10 cellular contexts compared by ENCODE assay signal in the genomic region with DNA sequence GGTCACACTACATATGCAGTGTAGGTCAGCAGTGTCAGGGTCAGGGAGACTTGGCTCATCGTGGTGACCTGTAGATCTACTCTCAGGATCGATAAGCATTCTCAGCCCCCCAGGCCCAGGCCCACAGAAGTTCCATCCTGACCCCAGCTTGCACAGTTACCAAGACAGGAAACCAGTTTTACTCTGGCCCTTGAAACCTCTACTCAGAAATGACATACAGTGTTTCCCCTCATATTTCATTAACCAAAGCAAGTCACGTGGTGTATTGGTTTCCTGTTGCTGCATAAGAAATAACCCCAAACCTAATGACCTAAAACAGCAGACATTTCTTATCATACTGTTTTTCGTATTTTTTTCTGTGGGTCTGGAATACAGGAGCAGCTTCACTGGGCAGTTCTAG.
DNase-seq lines count a peak whose midpoint lies in the region; ATAC-seq and TF ChIP-seq lines count a peak whose summit lies in the region.
"Had no signal": no experiment of that assay in that cellular context is flagged by ENCODE, and none has a peak within 500 bp of the region (broad histone marks: within the 10 kb centered on the region; RNA-seq: fewer than 3 reads in every experiment).

No MANE protein-coding gene starts in this region.

- H2AFZ ChIP-seq in PC-9 = no peak overlapping the region

- H3K79me2 ChIP-seq in PC-9 (ENCODE audit: low read depth) = no peaks in the 10 kb centered on the region

- no peak for TF ChIP-seq CTCF in PC-9 (conservative IDR thresholded peaks at IDR 0.05)
- no peak for TF ChIP-seq CTCF in transverse colon (IDR thresholded peaks at IDR 0.05)

- CTCF ChIA-PET in PC-9 (lab: Charles Lee) (no interaction called here), HEK293T (lab: Yijun Ruan, JAX) (no interaction called here)

- H3K9me2 ChIP-seq in PC-9 (ENCODE audit: insufficient read depth) = no peaks in the 10 kb centered on the region

- POLR2A ChIA-PET in PC-9 (lab: Charles Lee; ENCODE audit: unreplicated experiment) = no interaction called here
- POLR2A ChIA-PET in HEK293T (lab: Yijun Ruan, JAX) = no interaction called here

- H3K27me3 Mint-ChIP-seq in activated T-cell treated with anti-CD3 and anti-CD28 coated beads, Interleukin-2, amount 50 U/mL, for 72 hours (ENCODE audit: low read depth) = no peaks in the 10 kb centered on the region

- H4K20me1 ChIP-seq in PC-9 (ENCODE audit: insufficient read depth) = 0 out of 2 replicates have a peak, but pooled peaks cover 5% of the 10 kb centered on the region

- H3K4me2 ChIP-seq in PC-9 = no peak overlapping the region

- no peaks in the 10 kb centered on the region for H3K9me3 Mint-ChIP-seq in activated T-cell treated with anti-CD3 and anti-CD28 coated beads, Interleukin-2, amount 50 U/mL, for 72 hours
- H3K9me3 Mint-ChIP-seq: nephron progenitor cell had no signal

- peak overlapping the region; percentile 87 for H3K27ac Mint-ChIP-seq in activated T-cell treated with anti-CD3 and anti-CD28 coated beads, Interleukin-2, amount 50 U/mL, for 72 hours
- H3K27ac Mint-ChIP-seq: nephron progenitor cell had no signal

- no TSS peak for BruUV-seq in PC-9 (replicated peaks; lab: Mats Ljungman, UMichigan)

- no peaks in the 10 kb centered on the region for H3K36me3 Mint-ChIP-seq in activated T-cell treated with anti-CD3 and anti-CD28 coated beads, Interleukin-2, amount 50 U/mL, for 72 hours (ENCODE audit: insufficient read depth in 2 of 2)

- 33 to 64% methylated on average over 2 to 4 of the region's 4 CpGs for WGBS in transverse colon (ENCODE audit: low coverage in 1 of 2), 2 donors

- H3K4me3 Mint-ChIP-seq in activated T-cell treated with anti-CD3 and anti-CD28 coated beads, Interleukin-2, amount 50 U/mL, for 72 hours = peak overlapping the region in 1 of 2 donors; percentile 70
- H3K4me3 Mint-ChIP-seq: nephron progenitor cell had no signal

- no peaks in the 10 kb centered on the region for H3K27me3 ChIP-seq in PC-9 (ENCODE audit: insufficient read depth, low read depth)
- H3K27me3 ChIP-seq in transverse colon = no peaks in the 10 kb centered on the region

- in situ Hi-C loops in transverse colon (cut with MboI; ENCODE audit: low pct_ligation_motif_present in 1 of 4, low pct_unique_long_range_greater_than_20kb in 1 of 4, low sequenced_read_pairs in 3 of 4) = loop anchor here in 3 of 4 donors (10.0 to 25.0 kb wide), 4 partner anchors 129 to 629 kb away; no protein-coding TSS in a partner anchor

- H3K36me3 ChIP-seq in PC-9 (ENCODE audit: low read depth) = no peaks in the 10 kb centered on the region
- H3K36me3 ChIP-seq in transverse colon = no peaks in the 10 kb centered on the region

- peak in 1 of 2 donors; percentile 44 for DNase-seq in activated T-cell treated with anti-CD3 and anti-CD28 coated beads, Interleukin-2, amount 50 U/mL, for 72 hours
- DNase-seq in activated T-cell treated with anti-CD3 and anti-CD28 coated beads, Interleukin-2, amount 50 U/mL, for 1 hour = no peak
- DNase-seq in NOMO-1 (lab: John Stamatoyannopoulos, UW; ENCODE audit: unreplicated experiment in 2 of 2) (peak; percentile 30 to 60), PC-9 (no peak), HEK293T (ENCODE audit: extremely low spot score) (no peak), transverse colon (no peak)
- DNase-seq in stimulated activated naive CD8-positive, alpha-beta T cell treated with anti-CD3 and anti-CD28 coated beads, Interleukin-15, Interleukin-2, amounts not matched to agents 100 U/mL and 50 U/mL, for 24 hours = no peak
- DNase-seq: activated gamma-delta T cell, nephron progenitor cell had no signal

- ATAC-seq in activated T-cell treated with anti-CD3 and anti-CD28 coated beads, Interleukin-2, amount 50 U/mL, for 72 hours (replicated peaks in 1 of 2) = peak; percentile 56 to 86
- peak; percentile 64 for ATAC-seq in HG02798 (IDR thresholded peaks at IDR 0.05; ENCODE audit: poor library complexity, unreplicated experiment)
- ATAC-seq in stimulated activated naive CD8-positive, alpha-beta T cell treated with anti-CD3 and anti-CD28 coated beads, Interleukin-15, Interleukin-2, amounts not matched to agents 100 U/mL and 50 U/mL, for 24 hours = peak; percentile 58

- TF ChIP-seq POLR2A in transverse colon (IDR thresholded peaks at IDR 0.05) = no peak

- H3K9me3 ChIP-seq in PC-9 (ENCODE audit: insufficient read depth, low read depth) (no peaks in the 10 kb centered on the region), transverse colon (no peaks in the 10 kb centered on the region)

- H3F3A ChIP-seq in PC-9 (ENCODE audit: insufficient read depth, low read depth) = no peaks in the 10 kb centered on the region

- H3K27ac ChIP-seq in PC-9 (no peak overlapping the region), transverse colon (no peak overlapping the region)

- H3K4me3 ChIP-seq in PC-9 (no peak overlapping the region), transverse colon (no peak overlapping the region)

- H3K4me1 ChIP-seq in PC-9 (replicated peaks; ENCODE audit: insufficient read depth) = no peaks in the 10 kb centered on the region
- peaks cover 0 to 6% (median 3%) of the 10 kb centered on the region in 4 donors for H3K4me1 ChIP-seq in transverse colon

- no peak for TF ChIP-seq EP300 in transverse colon (IDR thresholded peaks at IDR 0.05; ENCODE audit: low read depth)

- H3K4me1 Mint-ChIP-seq in activated T-cell treated with anti-CD3 and anti-CD28 coated beads, Interleukin-2, amount 50 U/mL, for 72 hours (ENCODE audit: low read depth) = peaks cover 38% of the 10 kb centered on the region

- intact Hi-C loops in PC-9 (cut with micrococcal nuclease; ENCODE audit: unreplicated experiment) = loop anchor here (2.0 to 10.0 kb wide), 2 partner anchors 131 to 429 kb away; no protein-coding TSS in a partner anchor
- intact Hi-C loops in transverse colon (cut with DNase I; ENCODE audit: low total_unique reads) = loop anchor here (10.0 kb wide), 1 partner anchor 619 kb away; no protein-coding TSS in a partner anchor

TF ChIP-seq in HEK293T, 16 proteins besides CTCF, POLR2A, EP300 and RAD21:
- TF ChIP-seq FOXA1 (IDR thresholded peaks at IDR 0.05) = no peak
- TF ChIP-seq LEF1 (IDR thresholded peaks at IDR 0.05; ENCODE audit: borderline replicate concordance) = no peak
- TF ChIP-seq SP1 (IDR thresholded peaks at IDR 0.05) = no peak
- TF ChIP-seq HDGF (IDR thresholded peaks at IDR 0.05; ENCODE audit: borderline replicate concordance) = no peak
- no peak for TF ChIP-seq ZNF384 (IDR thresholded peaks at IDR 0.05)
- no peak for TF ChIP-seq FOXK2 (IDR thresholded peaks at IDR 0.05)
- no peak for TF ChIP-seq BHLHE40 (IDR thresholded peaks at IDR 0.05; ENCODE audit: borderline replicate concordance)
- no peak for TF ChIP-seq ELF4 (IDR thresholded peaks at IDR 0.05)
- TF ChIP-seq CTBP1 (IDR thresholded peaks at IDR 0.05; ENCODE audit: borderline replicate concordance) = no peak
TF ChIP-seq in HEK293T: peak in this region for 0.

Comparison
In these comparisons a context has a peak if more than half of its experiments do, and no peak if none do; other contexts are left out.
1. DNase-seq: peak in NOMO-1 (2 of 2); none in activated T-cell treated with anti-CD3 and anti-CD28 coated beads, Interleukin-2, amount 50 U/mL, for 1 hour (single experiment), stimulated activated naive CD8-positive, alpha-beta T cell treated with anti-CD3 and anti-CD28 coated beads, Interleukin-15, Interleukin-2, amounts not matched to agents 100 U/mL and 50 U/mL, for 24 hours (single experiment), PC-9 (0 of 2), HEK293T (single experiment) and transverse colon (single experiment).
2. Peak in every context shown above with its lines, with median percentiles within 50 percentile points of each other: ATAC-seq.